ENCODE assay signal across 2 cellular contexts in genomic region chr6:90288404-90288803, GRCh38.
A peak's percentile ranks its signal among the peaks of the same experiment; 100 is the strongest.
TF ChIP-seq lines count a peak whose summit lies in the region.

No MANE protein-coding gene starts in this region.

TF ChIP-seq in K562, 482 proteins besides CTCF, POLR2A, EP300 and RAD21:
- TF ChIP-seq ZNF324 (CRISPR knock-in tag; IDR thresholded peaks at IDR 0.05): no peak
- TF ChIP-seq CUX1 (CRISPR knock-in tag; IDR thresholded peaks at IDR 0.05): no peak
- TF ChIP-seq MAFF (IDR thresholded peaks at IDR 0.05; ENCODE audit: low read length): peak; percentile 80
- TF ChIP-seq MAFG (tag; conservative IDR thresholded peaks at IDR 0.05): peak; percentile 77
- TF ChIP-seq C11orf30 (IDR thresholded peaks at IDR 0.05; ENCODE audit: low read depth): peak; percentile 87
- TF ChIP-seq MAFK (IDR thresholded peaks at IDR 0.05; ENCODE audit: low read length): peak; percentile 83
- peak; percentile 91 for TF ChIP-seq ZNF316 (IDR thresholded peaks at IDR 0.05)
- no peak for TF ChIP-seq RBBP5 (IDR thresholded peaks at IDR 0.05; ENCODE audit: borderline replicate concordance, insufficient read depth, low read length, poor library complexity, severe bottlenecking)
- no peak for TF ChIP-seq HMG20B (CRISPR knock-in tag; IDR thresholded peaks at IDR 0.05)

TF ChIP-seq in neural cell, 6 proteins besides CTCF, POLR2A, EP300 and RAD21:
- no peak for TF ChIP-seq EZH2 (IDR thresholded peaks at IDR 0.05; ENCODE audit: borderline replicate concordance, insufficient read depth, low read length, poor library complexity, severe bottlenecking)
- no peak for TF ChIP-seq TAF1 (IDR thresholded peaks at IDR 0.05; ENCODE audit: low read depth)
- no peak for TF ChIP-seq SMC3 (conservative IDR thresholded peaks at IDR 0.05; ENCODE audit: poor library complexity)
- no peak for TF ChIP-seq MXI1 (conservative IDR thresholded peaks at IDR 0.05; ENCODE audit: poor library complexity, severe bottlenecking)
- TF ChIP-seq POLR2AphosphoS5 (IDR thresholded peaks at IDR 0.05): no peak
- no peak for TF ChIP-seq REST (IDR thresholded peaks at IDR 0.05; ENCODE audit: borderline replicate concordance)
TF ChIP-seq in neural cell: peak in this region for 0.
